Comparison of ENCODE assay signal across 22 cellular contexts in genomic region chr3:44612678-44613077, GRCh38. TPM values are rescaled to one million over a fixed set of nuclear protein-coding genes. Genes with fewer than 3 reads are reported as not detected.
"Had no signal": no experiment of that assay in that cellular context is flagged by ENCODE, and none has a peak within 500 bp of the region (broad histone marks: within the 10 kb centered on the region; RNA-seq: fewer than 3 reads in every experiment).

No MANE protein-coding gene starts in this region.

- ATAC-seq: HepG2, SK-N-SH treated with all-trans-retinoic acid at 6 μM for 48 hours had no signal

- H3K27me3 ChIP-seq: SJCRH30 had no signal

- H3K4me3 ChIP-seq: SJCRH30 had no signal

- FAIRE-seq: HepG2, RCC 7860 had no signal

- H3K9me3 ChIP-seq: SJCRH30 had no signal

- H3K27ac ChIP-seq: SJCRH30 had no signal

- DNase-seq: IMR-90, NCI-H1092, NCI-H1105 treated with DMSO at 0.1 percent for 48 hours, NCI-H1417 treated with DMSO at 0.1 percent for 48 hours, NCI-H146, NCI-H1694 treated with DMSO at 0.1 percent for 48 hours, NCI-H1930, NCI-H2081, NCI-H2107, NCI-H226, NCI-H446, NCI-H510A, NCI-H524 treated with DMSO at 0.1 percent for 48 hours, NCI-H69, NCI-H774, Right ventricle myocardium superior, RPMI8226, SJCRH30 had no signal

- H3K36me3 ChIP-seq: SJCRH30 had no signal

- H3K4me1 ChIP-seq: SJCRH30 had no signal

RNA-seq across cellular contexts. Expression of gene ZNF660, which starts 27.9 kb away (rescaled TPM):
- total RNA-seq: MCF 10A had no signal

RNA-seq across cellular contexts. Expression of gene ZKSCAN7, which starts 57.7 kb away (rescaled TPM):
- total RNA-seq: MCF 10A had no signal
